Comparison of ENCODE assay signal across 33 cellular contexts in genomic region chr3:69210068-69210730, GRCh38.
"Had no signal": no experiment of that assay in that cellular context is flagged by ENCODE, and none has a peak within 500 bp of the region (broad histone marks: within the 10 kb centered on the region; RNA-seq: fewer than 3 reads in every experiment).

No MANE protein-coding gene starts in this region.

- ATAC-seq: left colon; naive thymus-derived CD4-positive, alpha-beta T cell; sciatic nerve had no signal

- H3K27ac Mint-ChIP-seq: activated CD4-positive, alpha-beta memory T cell treated with anti-CD3 and anti-CD28 coated beads for 36 hours; activated naive CD8-positive, alpha-beta T cell; immature natural killer cell; neural progenitor cell; stimulated activated naive CD8-positive, alpha-beta T cell treated with anti-CD3 and anti-CD28 coated beads, Interleukin-15, Interleukin-2, amounts not matched to agents 100 ng/mL and 50 ng/mL, for 24 hours had no signal

- H3K4me3 Mint-ChIP-seq: activated CD4-positive, alpha-beta memory T cell treated with anti-CD3 and anti-CD28 coated beads for 36 hours; activated naive CD8-positive, alpha-beta T cell; brain; immature natural killer cell; naive thymus-derived CD4-positive, alpha-beta T cell; neural progenitor cell; stimulated activated naive CD8-positive, alpha-beta T cell treated with anti-CD3 and anti-CD28 coated beads, Interleukin-15, Interleukin-2, amounts not matched to agents 100 ng/mL and 50 ng/mL, for 24 hours; T-helper 1 cell treated with Interleukin-12 subunit alpha and Interleukin-12 subunit beta and Interleukin-4 antibody, amounts not matched to agents 30 μg/mL and 1 μg/mL, for 36 hours had no signal

- H3K27me3 Mint-ChIP-seq: activated CD4-positive, alpha-beta memory T cell treated with anti-CD3 and anti-CD28 coated beads for 36 hours; activated naive CD8-positive, alpha-beta T cell; brain; naive thymus-derived CD4-positive, alpha-beta T cell; progenitor cell of endocrine pancreas; stimulated activated naive CD8-positive, alpha-beta T cell treated with anti-CD3 and anti-CD28 coated beads, Interleukin-15, Interleukin-2, amounts not matched to agents 100 ng/mL and 50 ng/mL, for 24 hours had no signal

- H3K4me1 Mint-ChIP-seq: neural progenitor cell had no signal

- H3K9me3 Mint-ChIP-seq: activated CD4-positive, alpha-beta memory T cell treated with anti-CD3 and anti-CD28 coated beads for 36 hours; brain; immature natural killer cell; naive thymus-derived CD4-positive, alpha-beta T cell; neural progenitor cell; stimulated activated naive CD8-positive, alpha-beta T cell treated with anti-CD3 and anti-CD28 coated beads, Interleukin-15, Interleukin-2, amounts not matched to agents 100 ng/mL and 50 ng/mL, for 24 hours had no signal

- DNase-seq: activated CD4-positive, alpha-beta memory T cell treated with anti-CD3 and anti-CD28 coated beads for 36 hours; activated CD4-positive, alpha-beta T cell treated with anti-CD3 and anti-CD28 coated beads for 48 hours; activated effector memory CD4-positive, alpha-beta T cell treated with Interleukin-2 at 50 U/mL for 16 hours; activated naive CD4-positive, alpha-beta T cell treated with Interleukin-2 at 50 U/mL for 16 hours; activated T-cell treated with anti-CD3 and anti-CD28 coated beads, Interleukin-2, amount 50 U/mL, for 48 hours; adrenal gland; cerebellar nuclear complex; colonic mucosa; dorsolateral prefrontal cortex; effector memory CD4-positive, alpha-beta T cell; hypothalamus; immature natural killer cell; kidney; left colon; mammary epithelial cell; naive thymus-derived CD4-positive, alpha-beta T cell; stimulated activated CD4-positive, alpha-beta T cell treated with anti-CD3 and anti-CD28 coated beads, Interleukin-12 subunit alpha, Interleukin-12 subunit beta, amount 100 ng/mL, for 4 hours; stimulated activated CD4-positive, alpha-beta T cell treated with anti-CD3 and anti-CD28 coated beads, Interleukin-4, amount 100 ng/mL, for 1 hour; SW 1271; T-helper 9 cell; upper lobe of left lung had no signal

- H3K27ac ChIP-seq: adrenal gland, ascending aorta, cardiac muscle cell, colonic mucosa, neural progenitor cell, thoracic aorta, upper lobe of left lung, VCaP had no signal

- H3K4me3 ChIP-seq: adrenal gland, ascending aorta, cardiac muscle cell, colonic mucosa, dorsolateral prefrontal cortex, neural progenitor cell, skin epidermis, thoracic aorta, upper lobe of left lung had no signal

- H3K36me3 Mint-ChIP-seq: activated naive CD8-positive, alpha-beta T cell had no signal
